In genomic region chr12:120258323-120258896, GRCh38 we compare ENCODE assay signal across 8 cellular contexts. TPM values are rescaled to one million over a fixed set of nuclear protein-coding genes. Genes with fewer than 3 reads are reported as not detected.
DNase-seq lines count a peak whose midpoint lies in the region; ATAC-seq and TF ChIP-seq lines count a peak whose summit lies in the region.
"Had no signal": no experiment of that assay in that cellular context is flagged by ENCODE, and none has a peak within 500 bp of the region (broad histone marks: within the 10 kb centered on the region; RNA-seq: fewer than 3 reads in every experiment).

No MANE protein-coding gene starts in this region.

- H2BK15ac ChIP-seq in H9 (ENCODE audit: low read depth, low read length) = no peak overlapping the region

- no peak for TF ChIP-seq EP300 in gastroesophageal sphincter (IDR thresholded peaks at IDR 0.05)

- H3K27me3 Mint-ChIP-seq in H9 (ENCODE audit: low read depth) (no peaks in the 10 kb centered on the region), glutamatergic neuron (ENCODE audit: unreplicated experiment) (peaks cover 7% of the 10 kb centered on the region)
- H3K27me3 Mint-ChIP-seq in activated CD4-positive, alpha-beta memory T cell treated with anti-CD3 and anti-CD28 coated beads, Interleukin-2, amount 10 ng/mL, durations not matched to agents 7 days and 5 days = no peaks in the 10 kb centered on the region
- H3K27me3 Mint-ChIP-seq: activated CD8-positive, alpha-beta memory T cell treated with anti-CD3 and anti-CD28 coated beads, Interleukin-2, amount 10 ng/mL, durations not matched to agents 7 days and 5 days had no signal

- no peak for TF ChIP-seq POLR2A in gastroesophageal sphincter (IDR thresholded peaks at IDR 0.05)

- H3T11ph ChIP-seq in H9 (ENCODE audit: low read length) = no peak overlapping the region

- H2AFZ ChIP-seq in H9 (ENCODE audit: low read length) = no peak overlapping the region

- H3K23ac ChIP-seq in H9 (ENCODE audit: insufficient read length, low read depth, low read length) = no peak overlapping the region

- H4K91ac ChIP-seq in H9 (ENCODE audit: insufficient read length, low read depth, low read length) = no peak overlapping the region

- no peak overlapping the region for H3K4me3 ChIP-seq in gastroesophageal sphincter
- H3K4me3 ChIP-seq in skeletal muscle tissue (ENCODE audit: low read length in 3 of 3) = no peak overlapping the region

- no peaks in the 10 kb centered on the region for H3K9me3 Mint-ChIP-seq in H9
- no peaks in the 10 kb centered on the region for H3K9me3 Mint-ChIP-seq in activated CD4-positive, alpha-beta memory T cell treated with anti-CD3 and anti-CD28 coated beads, Interleukin-2, amount 10 ng/mL, durations not matched to agents 7 days and 5 days
- H3K9me3 Mint-ChIP-seq in glutamatergic neuron (ENCODE audit: unreplicated experiment) = peaks cover 3% of the 10 kb centered on the region

- H3K27ac Mint-ChIP-seq in H9 (peak overlapping the region; percentile 10 to 74 (median 68); a peak in 5 of 7 replicates), glutamatergic neuron (ENCODE audit: unreplicated experiment) (no peak overlapping the region)
- H3K27ac Mint-ChIP-seq in activated CD4-positive, alpha-beta memory T cell treated with anti-CD3 and anti-CD28 coated beads, Interleukin-2, amount 10 ng/mL, durations not matched to agents 7 days and 5 days = peak overlapping the region; percentile 40
- H3K27ac Mint-ChIP-seq: activated CD8-positive, alpha-beta memory T cell treated with anti-CD3 and anti-CD28 coated beads, Interleukin-2, amount 10 ng/mL, durations not matched to agents 7 days and 5 days had no signal

- no peak overlapping the region; the same call in 1 of the 2 replicates for H3K14ac ChIP-seq in H9 (ENCODE audit: insufficient read depth, low read length)

- H3K9ac ChIP-seq in H9 (ENCODE audit: extremely low read depth, insufficient read length, low read length) (no peak overlapping the region), skeletal muscle tissue (ENCODE audit: low read depth in 1 of 3, low read length in 3 of 3) (peak overlapping the region in 2 of 3 donors; percentile 38 to 45)

- H3K4me1 Mint-ChIP-seq in H9 = peaks cover 49 to 54% of the 10 kb centered on the region in 2 experiments
- H3K4me1 Mint-ChIP-seq in activated CD4-positive, alpha-beta memory T cell treated with anti-CD3 and anti-CD28 coated beads, Interleukin-2, amount 10 ng/mL, durations not matched to agents 7 days and 5 days = peaks cover 90% of the 10 kb centered on the region
- H3K4me1 Mint-ChIP-seq in glutamatergic neuron (ENCODE audit: low read depth, unreplicated experiment) = peaks cover 10% of the 10 kb centered on the region

- TF ChIP-seq CTCF in H9 (conservative IDR thresholded peaks at IDR 0.05) (no peak), gastroesophageal sphincter (IDR thresholded peaks at IDR 0.05) (no peak), glutamatergic neuron (IDR thresholded peaks at IDR 0.05; ENCODE audit: partially characterized antibody, unreplicated experiment) (no peak)

- no CpG with 5 or more reads among the region's 5 CpGs for WGBS in H9 (ENCODE audit: extremely low coverage, insufficient read length, low lambda C conversion rate)
- 82 to 97% methylated on average over 4 of the region's 5 CpGs for WGBS in gastroesophageal sphincter (ENCODE audit: low coverage in 1 of 2), 2 donors

- no peak overlapping the region for H3K4me2 ChIP-seq in H9 (ENCODE audit: insufficient read depth, insufficient read length, low read length)

- H3K18ac ChIP-seq in H9 (ENCODE audit: insufficient read length, low read depth, low read length) = no peak overlapping the region

- DNase-seq in H9 = no peak
- DNase-seq in activated CD4-positive, alpha-beta memory T cell treated with anti-CD3 and anti-CD28 coated beads, Interleukin-2, amount 10 ng/mL, durations not matched to agents 7 days and 5 days = no peak
- no peak for DNase-seq in glutamatergic neuron
- no peak for DNase-seq in nucleus accumbens (lab: John Stamatoyannopoulos, UW)
- DNase-seq in stimulated activated CD4-positive, alpha-beta T cell treated with anti-CD3 and anti-CD28 coated beads, Interleukin-2, amount 100 ng/mL, for 24 hours = no peak
- DNase-seq: activated CD8-positive, alpha-beta memory T cell treated with anti-CD3 and anti-CD28 coated beads, Interleukin-2, amount 10 ng/mL, durations not matched to agents 7 days and 5 days had no signal

- no peak overlapping the region for H2AK5ac ChIP-seq in H9 (ENCODE audit: insufficient read length, low read length)

- H3K36me3 Mint-ChIP-seq in H9 (ENCODE audit: insufficient read depth in 1 of 3, low read depth in 3 of 3) (peaks cover 2 to 20% (median 12%) of the 10 kb centered on the region in 3 experiments; a peak in 6 of 7 replicates), glutamatergic neuron (ENCODE audit: unreplicated experiment) (no peaks in the 10 kb centered on the region)
- peaks cover 81% of the 10 kb centered on the region for H3K36me3 Mint-ChIP-seq in activated CD4-positive, alpha-beta memory T cell treated with anti-CD3 and anti-CD28 coated beads, Interleukin-2, amount 10 ng/mL, durations not matched to agents 7 days and 5 days (ENCODE audit: low read depth)

- no peaks in the 10 kb centered on the region for H3K79me1 ChIP-seq in H9 (ENCODE audit: insufficient read depth, low read depth, low read length, poor library complexity, severe bottlenecking)

- no peak for ATAC-seq in gastroesophageal sphincter
- ATAC-seq: activated CD8-positive, alpha-beta memory T cell treated with anti-CD3 and anti-CD28 coated beads, Interleukin-2, amount 10 ng/mL, durations not matched to agents 7 days and 5 days had no signal

- H4K8ac ChIP-seq in H9 (replicated peaks; ENCODE audit: insufficient read length, low read depth, low read length) = no peak overlapping the region

- no peaks in the 10 kb centered on the region for H4K20me1 ChIP-seq in H9 (ENCODE audit: control insufficient read depth, insufficient read depth, insufficient read length)

- no peak overlapping the region for H3K4ac ChIP-seq in H9 (ENCODE audit: low read depth, low read length)

- no peak overlapping the region for H2BK5ac ChIP-seq in H9 (ENCODE audit: insufficient read length, low read length)

- H3K79me2 ChIP-seq in H9 (ENCODE audit: insufficient read depth, low read length) = peaks cover 36% of the 10 kb centered on the region; the same call in 1 of the 2 replicates

- H3K9me3 ChIP-seq in H9 (ENCODE audit: control insufficient read depth, low read depth, low read length) (no peaks in the 10 kb centered on the region), gastroesophageal sphincter (no peaks in the 10 kb centered on the region), skeletal muscle tissue (ENCODE audit: control insufficient read depth in 3 of 3, low read length in 3 of 3) (no peaks in the 10 kb centered on the region)

- H3K4me3 Mint-ChIP-seq in H9 (no peak overlapping the region), glutamatergic neuron (ENCODE audit: unreplicated experiment) (no peak overlapping the region)
- no peak overlapping the region for H3K4me3 Mint-ChIP-seq in activated CD4-positive, alpha-beta memory T cell treated with anti-CD3 and anti-CD28 coated beads, Interleukin-2, amount 10 ng/mL, durations not matched to agents 7 days and 5 days
- H3K4me3 Mint-ChIP-seq: activated CD8-positive, alpha-beta memory T cell treated with anti-CD3 and anti-CD28 coated beads, Interleukin-2, amount 10 ng/mL, durations not matched to agents 7 days and 5 days had no signal

- H3K56ac ChIP-seq in H9 (ENCODE audit: insufficient read length, low read depth, low read length) = no peak overlapping the region

- no peak overlapping the region for H2BK20ac ChIP-seq in H9 (ENCODE audit: low read depth, low read length, poor library complexity, severe bottlenecking)

- H3K23me2 ChIP-seq in H9 (ENCODE audit: insufficient read length, low read depth, low read length, poor library complexity, severe bottlenecking) = no peaks in the 10 kb centered on the region

- no peak overlapping the region for H3K27ac ChIP-seq in H9 (ENCODE audit: insufficient read length, low read depth, low read length)
- peak overlapping the region in 3 of 4 donors; percentile 87 to 93 (median 93) for H3K27ac ChIP-seq in gastroesophageal sphincter
- peak overlapping the region; percentile 75 for H3K27ac ChIP-seq in skeletal muscle tissue (ENCODE audit: low read depth, low read length)

- POLR2A ChIA-PET in activated CD4-positive, alpha-beta memory T cell treated with anti-CD3 and anti-CD28 coated beads, Interleukin-2, amount 10 ng/mL, durations not matched to agents 7 days and 5 days (lab: Charles Lee) = interaction anchor here (1.8 to 13.9 kb wide), 6 partner anchors 9 to 58 kb away, joined by 4 to 338 read pairs (median 225); partner anchors contain the start of genes RNU4-1, RNU4-2 and RPLP0

- H3K27me3 ChIP-seq in H9 (ENCODE audit: insufficient read depth, low read length) (no peaks in the 10 kb centered on the region), gastroesophageal sphincter (no peaks in the 10 kb centered on the region), skeletal muscle tissue (ENCODE audit: control insufficient read depth in 3 of 3, insufficient read depth in 3 of 3, low read length in 3 of 3) (no peaks in the 10 kb centered on the region)

- no peak overlapping the region for H2BK120ac ChIP-seq in H9 (ENCODE audit: low read depth, low read length, poor library complexity, severe bottlenecking)

- CTCF ChIA-PET in activated CD4-positive, alpha-beta memory T cell treated with anti-CD3 and anti-CD28 coated beads, Interleukin-2, amount 10 ng/mL, durations not matched to agents 7 days and 5 days (lab: Charles Lee) = interaction anchor here (2.1 to 15.9 kb wide), 2 partner anchors 30 to 57 kb away, joined by 7 to 561 read pairs; partner anchors contain the start of gene RPLP0

- H4K5ac ChIP-seq in H9 (ENCODE audit: insufficient read length, low read depth, low read length) = no peak overlapping the region

- peaks cover 0 to 10% of the 10 kb centered on the region in 2 donors for H3K36me3 ChIP-seq in gastroesophageal sphincter
- peaks cover 0 to 2% (median 0%) of the 10 kb centered on the region in 3 donors for H3K36me3 ChIP-seq in skeletal muscle tissue (ENCODE audit: control insufficient read depth in 3 of 3, insufficient read depth in 3 of 3, low read length in 3 of 3)

- peaks cover 9% of the 10 kb centered on the region; the same call in 1 of the 2 replicates for H3K4me1 ChIP-seq in H9 (ENCODE audit: insufficient read depth, low read length)
- H3K4me1 ChIP-seq in gastroesophageal sphincter = peaks cover 10 to 100% (median 68%) of the 10 kb centered on the region in 3 donors
- peaks cover 57 to 65% (median 60%) of the 10 kb centered on the region in 3 donors for H3K4me1 ChIP-seq in skeletal muscle tissue (ENCODE audit: control insufficient read depth in 3 of 3, insufficient read depth in 3 of 3, low read length in 3 of 3)

- H2BK12ac ChIP-seq in H9 (ENCODE audit: insufficient read length, low read depth, low read length) = no peak overlapping the region

RNA-seq across cellular contexts. Expression of gene PXN, which starts 7.1 kb away (rescaled TPM):
- total RNA-seq in H9 (2021) (88.9 and 92.8 TPM in 2 replicates), gastroesophageal sphincter (10 to 100 TPM; 43.2 to 80.4 (median 59.4) TPM), skeletal muscle tissue (20.9 TPM), glutamatergic neuron (ENCODE audit: unreplicated experiment) (39.5 TPM)
- total RNA-seq in activated CD4-positive, alpha-beta memory T cell treated with anti-CD3 and anti-CD28 coated beads, Interleukin-2, amount 10 ng/mL, durations not matched to agents 7 days and 5 days = 100 to 1,000 TPM; 271 to 274 TPM

RNA-seq across cellular contexts. Expression of gene RNU4-2, which starts 33.3 kb away (rescaled TPM):
- total RNA-seq in H9 (2021) (2,441 and 2,702 TPM in 2 replicates), gastroesophageal sphincter (under 1 TPM in 3 of 4 donors, not detected in 1; under 0.01 TPM), skeletal muscle tissue (under 0.01 TPM), glutamatergic neuron (ENCODE audit: unreplicated experiment) (8,083 TPM)
- total RNA-seq in activated CD4-positive, alpha-beta memory T cell treated with anti-CD3 and anti-CD28 coated beads, Interleukin-2, amount 10 ng/mL, durations not matched to agents 7 days and 5 days = 1,000 to 10,000 TPM; 3,547 to 4,143 TPM

RNA-seq across cellular contexts. Expression of gene RNU4-1, which starts 34.6 kb away (rescaled TPM):
- 3,262 and 3,277 TPM in 2 replicates for total RNA-seq in H9 (2021)
- 1,000 to 10,000 TPM; 1,910 to 2,156 TPM for total RNA-seq in activated CD4-positive, alpha-beta memory T cell treated with anti-CD3 and anti-CD28 coated beads, Interleukin-2, amount 10 ng/mL, durations not matched to agents 7 days and 5 days
- under 1 TPM in 1 of 4 donors, not detected in 3; under 0.01 TPM for total RNA-seq in gastroesophageal sphincter
- under 0.01 TPM for total RNA-seq in skeletal muscle tissue
- total RNA-seq in glutamatergic neuron (ENCODE audit: unreplicated experiment) = 5,722 TPM

RNA-seq across cellular contexts. Expression of gene SIRT4, which starts 43.7 kb away (rescaled TPM):
- 1.4 and 2.1 TPM in 2 replicates for total RNA-seq in H9 (2021)
- 1 to 10 TPM; 1.6 to 1.7 TPM for total RNA-seq in activated CD4-positive, alpha-beta memory T cell treated with anti-CD3 and anti-CD28 coated beads, Interleukin-2, amount 10 ng/mL, durations not matched to agents 7 days and 5 days
- total RNA-seq in gastroesophageal sphincter = 1 to 10 TPM in 3 of 4 donors, under 1 TPM in 1; 0.67 to 3.9 (median 3.7) TPM
- 3.7 TPM for total RNA-seq in skeletal muscle tissue
- total RNA-seq in glutamatergic neuron (ENCODE audit: unreplicated experiment) = 3.8 TPM

RNA-seq across cellular contexts. Expression of gene RPLP0, which starts 57.5 kb away (rescaled TPM):
- total RNA-seq in H9 (2021) = 2,950 and 3,019 TPM in 2 replicates
- total RNA-seq in activated CD4-positive, alpha-beta memory T cell treated with anti-CD3 and anti-CD28 coated beads, Interleukin-2, amount 10 ng/mL, durations not matched to agents 7 days and 5 days = 1,000 to 10,000 TPM; 1,823 to 1,853 TPM
- 1,000 to 10,000 TPM; 1,730 to 2,825 (median 2,260) TPM for total RNA-seq in gastroesophageal sphincter
- total RNA-seq in skeletal muscle tissue = 2,458 TPM
- 1,238 TPM for total RNA-seq in glutamatergic neuron (ENCODE audit: unreplicated experiment)

Comparison
In these comparisons a context has a peak if more than half of its experiments do, and no peak if none do; other contexts are left out.
1. RNA of gene RNU4-2, which starts 33.3 kb away (total RNA-seq): 8,083 TPM in glutamatergic neuron (single experiment), 3,547 to 4,143 TPM in activated CD4-positive, alpha-beta memory T cell treated with anti-CD3 and anti-CD28 coated beads, Interleukin-2, amount 10 ng/mL, durations not matched to agents 7 days and 5 days and 2,441 to 2,702 TPM in H9; under 0.01 TPM in gastroesophageal sphincter and under 0.01 TPM in skeletal muscle tissue (single experiment); every median in the first group is over 1,000 times any median in the second.
2. RNA of gene RNU4-1, which starts 34.6 kb away (total RNA-seq): 5,722 TPM in glutamatergic neuron (single experiment), 3,262 to 3,277 TPM in H9 and 1,910 to 2,156 TPM in activated CD4-positive, alpha-beta memory T cell treated with anti-CD3 and anti-CD28 coated beads, Interleukin-2, amount 10 ng/mL, durations not matched to agents 7 days and 5 days; under 0.01 TPM in gastroesophageal sphincter and under 0.01 TPM in skeletal muscle tissue (single experiment); every median in the first group is over 1,000 times any median in the second.